1 cellular context compared by ENCODE assay signal in genomic region chr17:35764123-35764991, GRCh38.
TF ChIP-seq lines count a peak whose summit lies in the region.

No MANE protein-coding gene starts in this region.

TF ChIP-seq in HepG2, 621 proteins besides CTCF, POLR2A, EP300 and RAD21 (continued from another document and continues in another):
- TF ChIP-seq ZNF281 (CRISPR knock-in tag; IDR thresholded peaks at IDR 0.05; ENCODE audit: borderline replicate concordance): 0 out of 2 replicates have a peak, but pooled peaks have one; percentile 11
- no peak for TF ChIP-seq ZSCAN12 (CRISPR knock-in tag; IDR thresholded peaks at IDR 0.05)
- TF ChIP-seq SMYD3 (CRISPR knock-in tag; IDR thresholded peaks at IDR 0.05): no peak
- TF ChIP-seq PRDM10 (CRISPR knock-in tag; IDR thresholded peaks at IDR 0.05; ENCODE audit: low read depth): peak; percentile 94
- no peak for TF ChIP-seq NPAS2 (CRISPR knock-in tag; IDR thresholded peaks at IDR 0.05; ENCODE audit: borderline replicate concordance)
- no peak for TF ChIP-seq KDM6A (CRISPR knock-in tag; IDR thresholded peaks at IDR 0.05; ENCODE audit: low read depth)
- TF ChIP-seq SSRP1 (CRISPR knock-in tag; IDR thresholded peaks at IDR 0.05): no peak
- TF ChIP-seq ISL2 (CRISPR knock-in tag; IDR thresholded peaks at IDR 0.05): peak; percentile 31
- no peak for TF ChIP-seq AGO2 (optimal IDR thresholded peaks at IDR 0.05; ENCODE audit: low read depth, low read length)
- TF ChIP-seq ZNF782 (CRISPR knock-in tag; IDR thresholded peaks at IDR 0.05; ENCODE audit: borderline replicate concordance): peak; percentile 93; the same call in 1 of the 2 replicates
- 0 out of 2 replicates have a peak, but pooled peaks have one; percentile 72 for TF ChIP-seq PREB (CRISPR knock-in tag; IDR thresholded peaks at IDR 0.05)
- no peak for TF ChIP-seq EZH2 (conservative IDR thresholded peaks at IDR 0.05; ENCODE audit: low read depth, low read length)
- TF ChIP-seq TERF1 (CRISPR knock-in tag; IDR thresholded peaks at IDR 0.05): no peak
- TF ChIP-seq ATF7-NPFF (CRISPR knock-in tag; IDR thresholded peaks at IDR 0.05; ENCODE audit: low read depth): 0 out of 2 replicates have a peak, but pooled peaks have one; percentile 41
- no peak for TF ChIP-seq ZNF672 (CRISPR knock-in tag; IDR thresholded peaks at IDR 0.05)
- TF ChIP-seq ARID5B (CRISPR knock-in tag; IDR thresholded peaks at IDR 0.05): peak; percentile 62
- TF ChIP-seq RFXAP (CRISPR knock-in tag; IDR thresholded peaks at IDR 0.05; ENCODE audit: borderline replicate concordance): 0 out of 2 replicates have a peak, but pooled peaks have one; percentile 60
- TF ChIP-seq NR2F1 (CRISPR knock-in tag; IDR thresholded peaks at IDR 0.05): no peak
- TF ChIP-seq ZNF138 (CRISPR knock-in tag; IDR thresholded peaks at IDR 0.05; ENCODE audit: low read depth): peak; percentile 66; the same call in 1 of the 2 replicates
- no peak; the same call in 1 of the 2 replicates for TF ChIP-seq IKZF5 (CRISPR knock-in tag; IDR thresholded peaks at IDR 0.05)
- no peak for TF ChIP-seq ZNF841 (CRISPR knock-in tag; IDR thresholded peaks at IDR 0.05; ENCODE audit: borderline replicate concordance)
- TF ChIP-seq ZFP36 (IDR thresholded peaks at IDR 0.05; ENCODE audit: borderline replicate concordance, low read depth, low read length, partially characterized antibody): no peak
- no peak for TF ChIP-seq MZF1 (CRISPR knock-in tag; IDR thresholded peaks at IDR 0.05; ENCODE audit: borderline replicate concordance)
- TF ChIP-seq ZNF276 (CRISPR knock-in tag; IDR thresholded peaks at IDR 0.05; ENCODE audit: low read depth): no peak
- no peak for TF ChIP-seq USF2 (IDR thresholded peaks at IDR 0.05; ENCODE audit: low read depth, low read length)
- TF ChIP-seq USF2 (CRISPR knock-in tag; IDR thresholded peaks at IDR 0.05; ENCODE audit: borderline replicate concordance): no peak; the same call in 1 of the 2 replicates
- no peak for TF ChIP-seq MNT (IDR thresholded peaks at IDR 0.05)
- TF ChIP-seq ZNF367 (CRISPR knock-in tag; IDR thresholded peaks at IDR 0.05; ENCODE audit: borderline replicate concordance): peak; percentile 42; the same call in 1 of the 2 replicates
- TF ChIP-seq KMT2B (CRISPR knock-in tag; IDR thresholded peaks at IDR 0.05): no peak
- TF ChIP-seq ZSCAN25 (CRISPR knock-in tag; IDR thresholded peaks at IDR 0.05): no peak
- no peak for TF ChIP-seq SMAD3 (CRISPR knock-in tag; IDR thresholded peaks at IDR 0.05)
- TF ChIP-seq GZF1 (CRISPR knock-in tag; IDR thresholded peaks at IDR 0.05): no peak
- no peak; the same call in 1 of the 2 replicates for TF ChIP-seq ZNF816 (CRISPR knock-in tag; IDR thresholded peaks at IDR 0.05; ENCODE audit: borderline replicate concordance)
- TF ChIP-seq SIX1 (CRISPR knock-in tag; IDR thresholded peaks at IDR 0.05; ENCODE audit: borderline replicate concordance): no peak
- peak; percentile 61 for TF ChIP-seq ZBTB7B (CRISPR knock-in tag; IDR thresholded peaks at IDR 0.05)
- no peak for TF ChIP-seq CC2D1A (CRISPR knock-in tag; IDR thresholded peaks at IDR 0.05)
- TF ChIP-seq PAF1 (CRISPR knock-in tag; IDR thresholded peaks at IDR 0.05): no peak
- TF ChIP-seq WIZ (CRISPR knock-in tag; IDR thresholded peaks at IDR 0.05): 0 out of 2 replicates have a peak, but pooled peaks have one; percentile 42
- peak; percentile 57 for TF ChIP-seq SAP130 (CRISPR knock-in tag; IDR thresholded peaks at IDR 0.05; ENCODE audit: low read depth)
- TF ChIP-seq MAFK (conservative IDR thresholded peaks at IDR 0.05 in 1 of 2, IDR thresholded peaks at IDR 0.05 in 1 of 2; ENCODE audit: low read length in 2 of 2): no peak
- TF ChIP-seq ZNF644 (CRISPR knock-in tag; IDR thresholded peaks at IDR 0.05; ENCODE audit: low read depth): no peak
- no peak for TF ChIP-seq EEA1 (CRISPR knock-in tag; IDR thresholded peaks at IDR 0.05; ENCODE audit: borderline replicate concordance)
- no peak for TF ChIP-seq ATF1 (CRISPR knock-in tag; IDR thresholded peaks at IDR 0.05)
- TF ChIP-seq HOXA5 (CRISPR knock-in tag; IDR thresholded peaks at IDR 0.05): peak; percentile 75; the same call in 1 of the 2 replicates
